Comparison of ENCODE assay signal across 15 cellular contexts in the genomic region with DNA sequence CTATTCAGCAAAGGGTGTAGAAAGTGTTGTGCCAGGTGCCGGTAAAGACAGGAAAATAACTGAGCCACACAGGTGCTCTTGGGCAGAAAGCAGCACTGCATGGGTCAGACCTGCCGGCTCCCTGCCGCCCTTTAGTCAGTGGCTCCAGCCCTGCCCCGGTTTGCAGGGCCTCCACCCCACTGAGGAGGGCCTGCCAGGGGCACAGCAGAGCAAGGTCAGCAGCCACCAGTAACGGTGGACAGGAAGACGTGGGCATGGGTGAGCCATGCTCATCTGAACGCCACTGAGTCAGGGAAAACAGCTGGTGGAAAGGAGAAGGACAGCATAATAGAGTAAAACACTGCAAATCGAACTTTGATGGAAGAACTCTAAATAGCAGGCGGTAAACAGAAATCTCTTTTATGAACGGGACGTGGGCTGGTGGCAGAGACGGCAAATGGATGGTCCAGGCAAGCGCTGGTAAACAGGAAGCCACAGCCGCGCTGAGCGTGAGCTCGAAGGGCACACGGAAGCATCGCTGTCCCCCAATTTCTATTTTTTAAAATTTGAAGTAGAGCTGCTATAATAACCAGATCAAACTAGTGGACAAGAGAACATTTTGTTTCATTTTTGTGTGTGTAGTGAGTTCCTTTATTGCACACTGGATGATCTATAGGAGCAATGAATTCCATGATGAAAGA.
DNase-seq lines count a peak whose midpoint lies in the region; ATAC-seq, FAIRE-seq and TF ChIP-seq lines count a peak whose summit lies in the region.
"Had no signal": no experiment of that assay in that cellular context is flagged by ENCODE, and none has a peak within 500 bp of the region (broad histone marks: within the 10 kb centered on the region; RNA-seq: fewer than 3 reads in every experiment).

No MANE protein-coding gene starts in this region.

- TF ChIP-seq CTCF in CD4-positive, alpha-beta T cell (IDR thresholded peaks at IDR 0.05): no peak

- H3K4me1 Mint-ChIP-seq in CD4-positive, alpha-beta T cell (ENCODE audit: low read depth): peaks cover 22% of the 10 kb centered on the region
- peaks cover 23% of the 10 kb centered on the region for H3K4me1 Mint-ChIP-seq in activated naive CD8-positive, alpha-beta T cell treated with anti-CD3 and anti-CD28 coated beads for 36 hours
- H3K4me1 Mint-ChIP-seq in natural killer cell treated with Interleukin-12 subunit alpha and Interleukin-12 subunit beta and Interleukin-15 and Interleukin-18, amount 100 ng/mL, for 72 hours (ENCODE audit: low read depth in 2 of 2): peaks cover 24 to 26% of the 10 kb centered on the region in 2 donors

- peak overlapping the region; percentile 66 for H3K4me3 Mint-ChIP-seq in CD4-positive, alpha-beta T cell
- H3K4me3 Mint-ChIP-seq in activated naive CD8-positive, alpha-beta T cell treated with anti-CD3 and anti-CD28 coated beads for 36 hours: peak overlapping the region; percentile 62
- H3K4me3 Mint-ChIP-seq in natural killer cell treated with Interleukin-12 subunit alpha and Interleukin-12 subunit beta and Interleukin-15 and Interleukin-18, amount 100 ng/mL, for 72 hours: peak overlapping the region; percentile 91

- no peaks in the 10 kb centered on the region for H3K27me3 ChIP-seq in CD4-positive, alpha-beta T cell (ENCODE audit: control insufficient read depth, insufficient read depth, low read length)

- no peaks in the 10 kb centered on the region for H3K9me3 ChIP-seq in CD4-positive, alpha-beta T cell (ENCODE audit: control insufficient read depth, low read length)

- peak; percentile 78 for FAIRE-seq in HTR-8/SVneo (lab: Jason Lieb, UNC)
- FAIRE-seq: bronchial epithelial cell, endometrium had no signal

- peak overlapping the region; percentile 73 for H3K27ac Mint-ChIP-seq in CD4-positive, alpha-beta T cell
- H3K27ac Mint-ChIP-seq in activated naive CD8-positive, alpha-beta T cell treated with anti-CD3 and anti-CD28 coated beads for 36 hours: peak overlapping the region; percentile 77
- peak overlapping the region; percentile 87 for H3K27ac Mint-ChIP-seq in natural killer cell treated with Interleukin-12 subunit alpha and Interleukin-12 subunit beta and Interleukin-15 and Interleukin-18, amount 100 ng/mL, for 72 hours

- H3K27me3 Mint-ChIP-seq in CD4-positive, alpha-beta T cell: no peaks in the 10 kb centered on the region
- no peaks in the 10 kb centered on the region for H3K27me3 Mint-ChIP-seq in activated naive CD8-positive, alpha-beta T cell treated with anti-CD3 and anti-CD28 coated beads for 36 hours
- H3K27me3 Mint-ChIP-seq in natural killer cell treated with Interleukin-12 subunit alpha and Interleukin-12 subunit beta and Interleukin-15 and Interleukin-18, amount 100 ng/mL, for 72 hours: no peaks in the 10 kb centered on the region

- intact Hi-C loops in CD4-positive, alpha-beta T cell (cut with DNase I, micrococcal nuclease): no loop called here

- no peaks in the 10 kb centered on the region for H3K36me3 Mint-ChIP-seq in CD4-positive, alpha-beta T cell (ENCODE audit: low read depth)
- H3K36me3 Mint-ChIP-seq in activated naive CD8-positive, alpha-beta T cell treated with anti-CD3 and anti-CD28 coated beads for 36 hours: no peaks in the 10 kb centered on the region
- no peaks in the 10 kb centered on the region for H3K36me3 Mint-ChIP-seq in natural killer cell treated with Interleukin-12 subunit alpha and Interleukin-12 subunit beta and Interleukin-15 and Interleukin-18, amount 100 ng/mL, for 72 hours

- DNase-seq in CD4-positive, alpha-beta T cell: peak in 5 of 10 experiments; percentile 11 to 39 (median 23)
- no peak for DNase-seq in HTR-8/SVneo (ENCODE audit: insufficient read length, low spot score)
- DNase-seq in activated naive CD8-positive, alpha-beta T cell treated with anti-CD3 and anti-CD28 coated beads for 36 hours: no peak
- no peak for DNase-seq in natural killer cell treated with Interleukin-12 subunit alpha and Interleukin-12 subunit beta and Interleukin-15 and Interleukin-18, amount 100 ng/mL, for 72 hours (ENCODE audit: low spot score)
- no peak for DNase-seq in KG1 (lab: John Stamatoyannopoulos, UW)
- no peak for DNase-seq in NOMO-1 (lab: John Stamatoyannopoulos, UW; ENCODE audit: unreplicated experiment in 2 of 2)
- DNase-seq: NCI-H1417 treated with DMSO at 0.1 percent for 48 hours, NCI-H526, T1000 had no signal

- CTCF ChIA-PET in CD4-positive, alpha-beta T cell (lab: Charles Lee): no interaction called here

- peak; percentile 80 for ATAC-seq in CD4-positive, alpha-beta T cell (ENCODE audit: poor library complexity)
- peak; percentile 75 to 80 for ATAC-seq in natural killer cell treated with Interleukin-12 subunit alpha and Interleukin-12 subunit beta and Interleukin-15 and Interleukin-18, amount 100 ng/mL, for 72 hours
- no peak for ATAC-seq in GM21529 (IDR thresholded peaks at IDR 0.05; ENCODE audit: unreplicated experiment)
- ATAC-seq in GM19452 (IDR thresholded peaks at IDR 0.05; ENCODE audit: unreplicated experiment): no peak

- no peaks in the 10 kb centered on the region for H3K9me3 Mint-ChIP-seq in CD4-positive, alpha-beta T cell
- H3K9me3 Mint-ChIP-seq in activated naive CD8-positive, alpha-beta T cell treated with anti-CD3 and anti-CD28 coated beads for 36 hours: no peaks in the 10 kb centered on the region
- no peaks in the 10 kb centered on the region for H3K9me3 Mint-ChIP-seq in natural killer cell treated with Interleukin-12 subunit alpha and Interleukin-12 subunit beta and Interleukin-15 and Interleukin-18, amount 100 ng/mL, for 72 hours

- no peak overlapping the region for H3K27ac ChIP-seq in CD4-positive, alpha-beta T cell (ENCODE audit: low read depth, low read length)
- H3K27ac ChIP-seq: C4-2B, RWPE1 had no signal

- POLR2A ChIA-PET in CD4-positive, alpha-beta T cell (lab: Charles Lee): interaction anchor here (0.6 to 1.3 kb wide), 3 partner anchors 8 to 334 kb away, joined by 3 to 8 read pairs (median 3); no protein-coding TSS in a partner anchor

Comparison
In these comparisons a context has a peak if more than half of its experiments do, and no peak if none do; other contexts are left out.
1. ATAC-seq: peak in CD4-positive, alpha-beta T cell (single experiment) and natural killer cell treated with Interleukin-12 subunit alpha and Interleukin-12 subunit beta and Interleukin-15 and Interleukin-18, amount 100 ng/mL, for 72 hours (2 of 2); none in GM21529 (single experiment) and GM19452 (single experiment).
2. Peak in every context shown above with its lines, with median percentiles within 50 percentile points of each other: H3K27ac Mint-ChIP-seq and H3K4me3 Mint-ChIP-seq.